16 cellular contexts compared by ENCODE assay signal in the genomic region with DNA sequence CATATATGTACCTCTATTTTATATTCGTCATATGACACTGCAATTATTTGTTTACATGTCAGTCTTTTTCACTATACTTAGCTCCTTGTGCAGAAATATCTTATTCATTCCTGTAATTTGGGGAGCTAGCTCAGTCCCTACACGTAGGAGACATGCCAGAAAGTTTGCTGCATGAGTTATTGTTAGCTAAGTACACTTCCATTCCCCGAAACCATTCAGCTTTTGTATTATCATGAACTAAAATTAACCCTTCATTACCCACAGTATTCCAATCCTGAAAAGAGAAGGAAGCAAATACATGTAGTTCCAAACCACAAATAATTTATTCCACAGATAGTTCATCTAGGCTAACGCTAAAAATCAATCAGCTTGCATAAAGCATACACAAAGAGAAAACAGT.
"Had no signal": no experiment of that assay in that cellular context is flagged by ENCODE, and none has a peak within 500 bp of the region (broad histone marks: within the 10 kb centered on the region; RNA-seq: fewer than 3 reads in every experiment).

No MANE protein-coding gene starts in this region.

- H3K9me3 ChIP-seq: ascending aorta, ovary, SJSA1 had no signal

- H3K27ac ChIP-seq: ascending aorta, ovary, SJSA1, WERI-Rb-1 had no signal

- H3K4me1 ChIP-seq: ascending aorta, SJSA1 had no signal

- H3K9me3 Mint-ChIP-seq: activated CD8-positive, alpha-beta T cell treated with anti-CD3 and anti-CD28 coated beads for 36 hours; activated naive CD8-positive, alpha-beta T cell treated with anti-CD3 and anti-CD28 coated beads, Interleukin-2, amount 50 U/mL, for 24 hours; dendritic cell treated with granulocyte-macrophage colony-stimulating factor and Interleukin-4, amounts not matched to agents 40 ng/mL and 50 ng/mL, for 4 days; endodermal cell; neural crest cell; stimulated activated naive B cell treated with anti-CD40 and anti-IgM and Interleukin-4, amounts not matched to agents 10 μg/mL and 1 μg/mL and 100 μg/mL, for 72 hours had no signal

- ATAC-seq: activated CD8-positive, alpha-beta T cell treated with anti-CD3 and anti-CD28 coated beads for 36 hours; activated naive CD8-positive, alpha-beta T cell treated with anti-CD3 and anti-CD28 coated beads, Interleukin-2, amount 50 U/mL, for 24 hours; left colon; right cardiac atrium; stimulated activated naive B cell treated with anti-CD40 and anti-IgM and Interleukin-4, amounts not matched to agents 10 μg/mL and 1 μg/mL and 100 μg/mL, for 72 hours had no signal

- DNase-seq: activated CD4-positive, alpha-beta T cell treated with anti-CD3 and anti-CD28 coated beads for 4 hours; activated CD8-positive, alpha-beta memory T cell treated with anti-CD3 and anti-CD28 coated beads, Interleukin-2, amount 50 U/mL, for 4 hours; activated CD8-positive, alpha-beta T cell treated with anti-CD3 and anti-CD28 coated beads for 36 hours; activated naive CD4-positive, alpha-beta T cell; activated naive CD8-positive, alpha-beta T cell treated with anti-CD3 and anti-CD28 coated beads, Interleukin-2, amount 50 U/mL, for 24 hours; endodermal cell; left colon; ovary; right cardiac atrium; stimulated activated naive B cell treated with anti-CD40 and anti-IgM and Interleukin-4, amounts not matched to agents 10 μg/mL and 1 μg/mL and 100 μg/mL, for 72 hours; T-helper 1 cell; WERI-Rb-1 had no signal

- H3K4me3 ChIP-seq: ascending aorta, ovary, SJSA1 had no signal

- H3K4me1 Mint-ChIP-seq: activated naive CD8-positive, alpha-beta T cell treated with anti-CD3 and anti-CD28 coated beads, Interleukin-2, amount 50 U/mL, for 24 hours had no signal

- H3K27ac Mint-ChIP-seq: activated CD8-positive, alpha-beta T cell treated with anti-CD3 and anti-CD28 coated beads for 36 hours; activated naive CD8-positive, alpha-beta T cell treated with anti-CD3 and anti-CD28 coated beads, Interleukin-2, amount 50 U/mL, for 24 hours; dendritic cell treated with granulocyte-macrophage colony-stimulating factor and Interleukin-4, amounts not matched to agents 40 ng/mL and 50 ng/mL, for 4 days; endodermal cell; stimulated activated naive B cell treated with anti-CD40 and anti-IgM and Interleukin-4, amounts not matched to agents 10 μg/mL and 1 μg/mL and 100 μg/mL, for 72 hours had no signal

- H3K27me3 ChIP-seq: ascending aorta, ovary, SJSA1 had no signal

- H3K36me3 ChIP-seq: ovary had no signal

- H3K4me3 Mint-ChIP-seq: activated CD8-positive, alpha-beta T cell treated with anti-CD3 and anti-CD28 coated beads for 36 hours; activated naive CD8-positive, alpha-beta T cell treated with anti-CD3 and anti-CD28 coated beads, Interleukin-2, amount 50 U/mL, for 24 hours; dendritic cell treated with granulocyte-macrophage colony-stimulating factor and Interleukin-4, amounts not matched to agents 40 ng/mL and 50 ng/mL, for 4 days; endodermal cell; neural crest cell; stimulated activated naive B cell treated with anti-CD40 and anti-IgM and Interleukin-4, amounts not matched to agents 10 μg/mL and 1 μg/mL and 100 μg/mL, for 72 hours had no signal

- H3K27me3 Mint-ChIP-seq: activated CD8-positive, alpha-beta T cell treated with anti-CD3 and anti-CD28 coated beads for 36 hours; activated naive CD8-positive, alpha-beta T cell treated with anti-CD3 and anti-CD28 coated beads, Interleukin-2, amount 50 U/mL, for 24 hours; dendritic cell treated with granulocyte-macrophage colony-stimulating factor and Interleukin-4, amounts not matched to agents 40 ng/mL and 50 ng/mL, for 4 days; stimulated activated naive B cell treated with anti-CD40 and anti-IgM and Interleukin-4, amounts not matched to agents 10 μg/mL and 1 μg/mL and 100 μg/mL, for 72 hours had no signal
